In the genomic region with DNA sequence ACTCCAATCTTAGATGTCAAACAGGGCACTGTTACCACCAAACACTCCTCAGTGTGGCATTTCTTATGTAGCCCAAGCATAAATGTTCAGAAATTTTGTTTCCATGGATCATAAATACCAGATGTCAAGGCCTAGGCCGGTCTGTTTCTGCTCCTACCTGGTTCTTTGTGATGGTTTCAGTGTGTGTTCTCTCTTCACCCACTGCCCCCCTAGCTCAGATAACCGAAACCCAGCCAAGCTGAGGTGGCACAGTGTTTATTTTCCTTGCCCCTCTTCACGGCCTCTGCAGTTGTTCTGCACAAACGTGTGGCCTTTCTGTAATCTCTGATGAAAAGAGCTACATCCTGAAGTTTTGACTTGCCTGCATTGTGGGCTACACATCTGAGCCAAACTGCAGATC, we compare ENCODE assay signal across 19 cellular contexts.
DNase-seq lines count a peak whose midpoint lies in the region; ATAC-seq and TF ChIP-seq lines count a peak whose summit lies in the region.
"Had no signal": no experiment of that assay in that cellular context is flagged by ENCODE, and none has a peak within 500 bp of the region (broad histone marks: within the 10 kb centered on the region; RNA-seq: fewer than 3 reads in every experiment).

No MANE protein-coding gene starts in this region.

- H3K9ac ChIP-seq in stomach smooth muscle (ENCODE audit: low read length in 2 of 2) = peak overlapping the region; percentile 3 to 24
- H3K9ac ChIP-seq in H9 (ENCODE audit: extremely low read depth, insufficient read length, low read length) = no peak overlapping the region
- H3K9ac ChIP-seq: SK-N-SH had no signal

- no peaks in the 10 kb centered on the region for H3K79me1 ChIP-seq in H9 (ENCODE audit: insufficient read depth, low read depth, low read length, poor library complexity, severe bottlenecking)

- H3K4me3 Mint-ChIP-seq in CD4-positive, alpha-beta T cell = no peak overlapping the region
- H3K4me3 Mint-ChIP-seq in H9 = no peak overlapping the region
- H3K4me3 Mint-ChIP-seq: CD14-positive monocyte had no signal

- H3K23ac ChIP-seq in H9 (ENCODE audit: insufficient read length, low read depth, low read length) = no peak overlapping the region

- CTCF ChIA-PET in CD4-positive, alpha-beta T cell (lab: Charles Lee) = no interaction called here

- no peak overlapping the region for H3K4me2 ChIP-seq in H9 (ENCODE audit: insufficient read depth, insufficient read length, low read length)
- H3K4me2 ChIP-seq: A549, SK-N-SH had no signal

- H3K9me3 ChIP-seq in CD4-positive, alpha-beta T cell (ENCODE audit: control insufficient read depth, low read length) = no peaks in the 10 kb centered on the region
- no peaks in the 10 kb centered on the region for H3K9me3 ChIP-seq in gastroesophageal sphincter
- no peaks in the 10 kb centered on the region for H3K9me3 ChIP-seq in stomach smooth muscle (ENCODE audit: control insufficient read depth in 2 of 2, low read length in 2 of 2)
- H3K9me3 ChIP-seq in H9 (ENCODE audit: control insufficient read depth, low read depth, low read length) = no peaks in the 10 kb centered on the region
- H3K9me3 ChIP-seq: A549, Caco-2, SK-N-SH had no signal

- no peak for TF ChIP-seq CTCF in CD4-positive, alpha-beta T cell (IDR thresholded peaks at IDR 0.05)
- TF ChIP-seq CTCF in gastroesophageal sphincter (IDR thresholded peaks at IDR 0.05) (no peak), H9 (conservative IDR thresholded peaks at IDR 0.05) (no peak)

- no peak overlapping the region for H2AFZ ChIP-seq in H9 (ENCODE audit: low read length)

- H4K5ac ChIP-seq in H9 (ENCODE audit: insufficient read length, low read depth, low read length) = no peak overlapping the region

- H3K27me3 ChIP-seq in CD4-positive, alpha-beta T cell (ENCODE audit: control insufficient read depth, insufficient read depth, low read length) = no peaks in the 10 kb centered on the region
- H3K27me3 ChIP-seq in gastroesophageal sphincter = no peaks in the 10 kb centered on the region
- H3K27me3 ChIP-seq in stomach smooth muscle (ENCODE audit: control insufficient read depth in 1 of 2, insufficient read depth in 2 of 2, low read length in 2 of 2) = no peaks in the 10 kb centered on the region
- H3K27me3 ChIP-seq in H9 (ENCODE audit: insufficient read depth, low read length) = no peaks in the 10 kb centered on the region

- no peaks in the 10 kb centered on the region for H3K23me2 ChIP-seq in H9 (ENCODE audit: insufficient read length, low read depth, low read length, poor library complexity, severe bottlenecking)

- no peak overlapping the region for H4K91ac ChIP-seq in H9 (ENCODE audit: insufficient read length, low read depth, low read length)

- no peak overlapping the region for H2BK5ac ChIP-seq in H9 (ENCODE audit: insufficient read length, low read length)

- no peaks in the 10 kb centered on the region for H3K9me3 Mint-ChIP-seq in CD4-positive, alpha-beta T cell
- H3K9me3 Mint-ChIP-seq in H9 = no peaks in the 10 kb centered on the region
- H3K9me3 Mint-ChIP-seq: CD14-positive monocyte had no signal

- no peak for ATAC-seq in CD4-positive, alpha-beta T cell (ENCODE audit: poor library complexity)
- ATAC-seq in gastroesophageal sphincter (no peak), GM18858 (IDR thresholded peaks at IDR 0.05; ENCODE audit: unreplicated experiment) (no peak)
- ATAC-seq: A549 had no signal

- no peaks in the 10 kb centered on the region for H4K20me1 ChIP-seq in H9 (ENCODE audit: control insufficient read depth, insufficient read depth, insufficient read length)

- H3K18ac ChIP-seq in H9 (ENCODE audit: insufficient read length, low read depth, low read length) = no peak overlapping the region

- no peak overlapping the region for H2BK12ac ChIP-seq in H9 (ENCODE audit: insufficient read length, low read depth, low read length)

- H3K27ac Mint-ChIP-seq in CD4-positive, alpha-beta T cell = peak overlapping the region; percentile 56
- peak overlapping the region in 1 of 3 experiments; percentile 32; a peak in 1 of 7 replicates for H3K27ac Mint-ChIP-seq in H9

- H3K14ac ChIP-seq in H9 (ENCODE audit: insufficient read depth, low read length) = no peak overlapping the region

- no peaks in the 10 kb centered on the region for H3K36me3 Mint-ChIP-seq in CD4-positive, alpha-beta T cell (ENCODE audit: low read depth)
- peaks cover 0 to 10% (median 6%) of the 10 kb centered on the region in 3 experiments; a peak in 3 of 7 replicates for H3K36me3 Mint-ChIP-seq in H9 (ENCODE audit: insufficient read depth in 1 of 3, low read depth in 3 of 3)
- H3K36me3 Mint-ChIP-seq: CD14-positive monocyte had no signal

- POLR2A ChIA-PET in CD4-positive, alpha-beta T cell (lab: Charles Lee) = no interaction called here

- H3K56ac ChIP-seq in H9 (ENCODE audit: insufficient read length, low read depth, low read length) = no peak overlapping the region

- no peak for DNase-seq in CD4-positive, alpha-beta T cell
- DNase-seq in NCI-H69 (lab: John Stamatoyannopoulos, UW) (peak; percentile 57), COR-L47 (lab: John Stamatoyannopoulos, UW) (no peak), H9 (no peak)
- DNase-seq: Caco-2, DMS153, EL, IMR-90, NCI-H1436, NCI-H2029, NCI-H2171 treated with DMSO at 0.1 percent for 48 hours, NCI-H774, Right ventricle myocardium superior, SK-N-SH had no signal

- no peak for TF ChIP-seq POLR2A in gastroesophageal sphincter (IDR thresholded peaks at IDR 0.05)

- TF ChIP-seq EP300 in gastroesophageal sphincter (IDR thresholded peaks at IDR 0.05) = no peak

- intact Hi-C loops in CD4-positive, alpha-beta T cell (cut with DNase I, micrococcal nuclease) = no loop called here

- no peak overlapping the region for H3K27ac ChIP-seq in CD4-positive, alpha-beta T cell (ENCODE audit: low read depth, low read length)
- H3K27ac ChIP-seq in gastroesophageal sphincter (peak overlapping the region; percentile 76 to 96 (median 90)), stomach smooth muscle (ENCODE audit: low read length) (peak overlapping the region; percentile 96), H9 (ENCODE audit: insufficient read length, low read depth, low read length) (no peak overlapping the region)
- H3K27ac ChIP-seq: A549 had no signal

- no peak overlapping the region for H4K8ac ChIP-seq in H9 (replicated peaks; ENCODE audit: insufficient read length, low read depth, low read length)

- H3K79me2 ChIP-seq in H9 (ENCODE audit: insufficient read depth, low read length) = no peaks in the 10 kb centered on the region

- H3K36me3 ChIP-seq in gastroesophageal sphincter = peaks cover 0 to 10% of the 10 kb centered on the region in 2 donors
- peaks cover 7 to 8% of the 10 kb centered on the region in 2 donors for H3K36me3 ChIP-seq in stomach smooth muscle (ENCODE audit: control insufficient read depth in 2 of 2, insufficient read depth in 2 of 2, low read length in 2 of 2)

- H3K4me1 ChIP-seq in gastroesophageal sphincter (peaks cover 4 to 100% (median 15%) of the 10 kb centered on the region in 3 donors), stomach smooth muscle (ENCODE audit: control insufficient read depth, insufficient read depth, low read length) (peaks cover 48% of the 10 kb centered on the region), H9 (ENCODE audit: insufficient read depth, low read length) (no peaks in the 10 kb centered on the region)
- H3K4me1 ChIP-seq: Caco-2 had no signal

- H2BK20ac ChIP-seq in H9 (ENCODE audit: low read depth, low read length, poor library complexity, severe bottlenecking) = no peak overlapping the region

- H3K4ac ChIP-seq in H9 (ENCODE audit: low read depth, low read length) = no peak overlapping the region

- peaks cover 24% of the 10 kb centered on the region for H3K4me1 Mint-ChIP-seq in CD4-positive, alpha-beta T cell (ENCODE audit: low read depth)
- H3K4me1 Mint-ChIP-seq in H9 = peaks cover 5 to 11% of the 10 kb centered on the region in 2 experiments
- H3K4me1 Mint-ChIP-seq: CD14-positive monocyte had no signal

- H3K4me3 ChIP-seq in gastroesophageal sphincter (no peak overlapping the region), stomach smooth muscle (ENCODE audit: low read length in 2 of 2) (no peak overlapping the region)
- H3K4me3 ChIP-seq: A549 had no signal

- WGBS in gastroesophageal sphincter (ENCODE audit: low coverage in 1 of 2), 2 donors = 19 to 60% methylated on average over 4 of the region's 4 CpGs
- no CpG with 5 or more reads among the region's 4 CpGs for WGBS in H9 (ENCODE audit: extremely low coverage, insufficient read length, low lambda C conversion rate)

- H2BK15ac ChIP-seq in H9 (ENCODE audit: low read depth, low read length) = no peak overlapping the region

- H2AK5ac ChIP-seq in H9 (ENCODE audit: insufficient read length, low read length) = no peak overlapping the region

- no peak overlapping the region for H3T11ph ChIP-seq in H9 (ENCODE audit: low read length)

- H3K27me3 Mint-ChIP-seq in CD4-positive, alpha-beta T cell = peaks cover 21% of the 10 kb centered on the region
- peaks cover 9% of the 10 kb centered on the region for H3K27me3 Mint-ChIP-seq in H9 (ENCODE audit: low read depth)

- H2BK120ac ChIP-seq in H9 (ENCODE audit: low read depth, low read length, poor library complexity, severe bottlenecking) = no peak overlapping the region

Comparison
In these comparisons a context has a peak if more than half of its experiments do, and no peak if none do; other contexts are left out.
1. H3K27ac ChIP-seq: peak in gastroesophageal sphincter (4 of 4) and stomach smooth muscle (single experiment); none in CD4-positive, alpha-beta T cell (single experiment) and H9 (single experiment).